In the genomic region with DNA sequence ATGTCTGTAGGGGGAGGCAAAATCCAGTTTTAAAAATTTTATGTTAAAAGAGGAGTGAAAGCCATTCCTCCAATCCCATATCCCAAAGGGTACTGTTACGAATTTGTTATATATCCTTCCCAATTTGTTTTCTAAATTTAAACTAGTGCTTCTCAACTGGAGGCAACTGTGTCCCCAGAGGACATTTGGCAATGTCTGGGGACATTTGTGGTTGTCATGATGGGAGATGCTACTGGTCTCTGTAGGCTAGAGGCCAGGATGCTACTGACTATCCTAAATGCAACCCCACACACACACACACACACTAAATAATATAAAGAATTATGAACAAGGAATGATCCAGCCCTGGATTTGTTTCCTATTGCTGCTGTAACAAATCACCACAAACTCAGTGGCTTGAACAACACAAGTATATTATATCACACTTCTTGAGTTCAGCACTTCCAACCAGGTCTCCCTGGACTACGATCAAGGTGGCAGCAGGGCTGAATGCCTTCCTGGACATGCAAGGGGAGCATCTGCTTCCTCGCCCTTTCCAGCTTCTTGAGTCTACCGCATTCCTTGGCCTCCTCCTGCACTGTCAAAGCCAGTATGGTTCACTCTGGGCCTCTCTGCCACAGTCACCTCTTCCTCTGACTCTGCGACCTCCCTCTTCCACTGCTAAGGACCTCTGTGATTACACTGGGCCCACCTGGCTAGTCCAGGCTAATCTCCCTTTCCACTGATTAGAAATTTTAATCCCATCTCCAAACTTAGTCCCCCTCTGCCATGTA, we compare ENCODE assay signal across 15 cellular contexts. TPM values are rescaled to one million over a fixed set of nuclear protein-coding genes. Genes with fewer than 3 reads are reported as not detected.
DNase-seq lines count a peak whose midpoint lies in the region; ATAC-seq and TF ChIP-seq lines count a peak whose summit lies in the region.
"Had no signal": no experiment of that assay in that cellular context is flagged by ENCODE, and none has a peak within 500 bp of the region (broad histone marks: within the 10 kb centered on the region; RNA-seq: fewer than 3 reads in every experiment).

No MANE protein-coding gene starts in this region.

- H3K36me3 ChIP-seq in WERI-Rb-1, result no peaks in the 10 kb centered on the region
- no peaks in the 10 kb centered on the region for H3K36me3 ChIP-seq in lung (ENCODE audit: control insufficient read depth in 2 of 2, insufficient read depth in 2 of 2, low read length in 2 of 2)
- H3K36me3 ChIP-seq in tibial artery, result no peaks in the 10 kb centered on the region
- H3K36me3 ChIP-seq: left lung, neutrophil had no signal

- no peaks in the 10 kb centered on the region for H3K9me3 ChIP-seq in right cardiac atrium (ENCODE audit: control insufficient read depth, low read length)
- no peaks in the 10 kb centered on the region for H3K9me3 ChIP-seq in WERI-Rb-1 (ENCODE audit: severe bottlenecking)
- H3K9me3 ChIP-seq in lung (ENCODE audit: control insufficient read depth in 2 of 2, insufficient read depth in 1 of 2, low read length in 1 of 2), result no peaks in the 10 kb centered on the region
- no peaks in the 10 kb centered on the region for H3K9me3 ChIP-seq in tibial artery
- H3K9me3 ChIP-seq: left lung, neutrophil had no signal

- H3K4me3 ChIP-seq in right cardiac atrium (ENCODE audit: low read length) (no peak overlapping the region), WERI-Rb-1 (ENCODE audit: low read depth, low read length) (no peak overlapping the region), lung (no peak overlapping the region), tibial artery (no peak overlapping the region)
- H3K4me3 ChIP-seq: left lung had no signal

- H3K27ac ChIP-seq in right cardiac atrium (ENCODE audit: low read length) (peak overlapping the region; percentile 66), WERI-Rb-1 (peak overlapping the region; percentile 49), lung (ENCODE audit: low read depth in 1 of 2, low read length in 1 of 2) (peak overlapping the region; percentile 17 to 59), tibial artery (peak overlapping the region; percentile 68 to 78)
- H3K27ac ChIP-seq: neutrophil had no signal

- ATAC-seq in right cardiac atrium (no peak), Right ventricle myocardium inferior (no peak), lung (ENCODE audit: insufficient read depth, low FRiP score) (no peak)
- ATAC-seq: left lung had no signal

- intact Hi-C loops in right cardiac atrium (cut with DNase I), result no loop called here
- intact Hi-C loops in Right ventricle myocardium inferior (cut with DNase I), result no loop called here
- intact Hi-C loops in tibial artery (cut with DNase I; ENCODE audit: low total_unique reads), result loop anchor here (5.0 kb wide), 1 partner anchor 47 kb away; no protein-coding TSS in a partner anchor

- TF ChIP-seq CTCF in WERI-Rb-1 (IDR thresholded peaks at IDR 0.05; ENCODE audit: low read depth, low read length) (no peak), lung (IDR thresholded peaks at IDR 0.05; ENCODE audit: control extremely low read depth, extremely low read depth) (no peak), tibial artery (IDR thresholded peaks at IDR 0.05) (no peak)

- H3K4me1 ChIP-seq in right cardiac atrium (ENCODE audit: control insufficient read depth, insufficient read depth, low read length) (peaks cover 32% of the 10 kb centered on the region), lung (ENCODE audit: control insufficient read depth in 2 of 2, insufficient read depth in 2 of 2, low read length in 2 of 2) (peaks cover 27 to 67% of the 10 kb centered on the region in 2 donors), tibial artery (peaks cover 0 to 91% (median 64%) of the 10 kb centered on the region in 4 donors)

- DNase-seq in right cardiac atrium, result no peak
- no peak for DNase-seq in Right ventricle myocardium inferior (ENCODE audit: missing footprints)
- DNase-seq in WERI-Rb-1, result peak; percentile 80
- no peak for DNase-seq in lung (ENCODE audit: low spot score)
- no peak for DNase-seq in tibial artery
- DNase-seq in NCI-H748 (lab: John Stamatoyannopoulos, UW; ENCODE audit: unreplicated experiment), result no peak
- no peak for DNase-seq in inferior parietal cortex (ENCODE audit: extremely low spot score)
- no peak for DNase-seq in SW480 (ENCODE audit: low spot score)
- DNase-seq: amniotic stem cell; GDM1; left lung; NCI-H1436 treated with DMSO at 0.1 percent for 48 hours; NCI-H510A treated with DMSO at 0.1 percent for 48 hours; stimulated activated CD8-positive, alpha-beta memory T cell treated with anti-CD3 and anti-CD28 coated beads, Interleukin-4, amount 100 ng/mL, for 48 hours had no signal

- H3K27me3 ChIP-seq in right cardiac atrium (ENCODE audit: control insufficient read depth, insufficient read depth) (no peaks in the 10 kb centered on the region), WERI-Rb-1 (ENCODE audit: insufficient read depth, low read depth, severe bottlenecking) (no peaks in the 10 kb centered on the region), lung (ENCODE audit: control insufficient read depth, insufficient read depth) (no peaks in the 10 kb centered on the region), tibial artery (no peaks in the 10 kb centered on the region)
- H3K27me3 ChIP-seq: left lung, neutrophil had no signal

- 74% methylated on average over 5 of the region's 5 CpGs for WGBS in right cardiac atrium
- 78 to 82% methylated on average over 5 of the region's 5 CpGs for WGBS in lung, 2 donors

RNA-seq across cellular contexts. Expression of a gene that starts 30.1 kb away (rescaled TPM):
- total RNA-seq in right cardiac atrium (10 to 100 TPM; 45.4 to 58.2 (median 52.6) TPM), Right ventricle myocardium inferior (58.1 TPM), lung (100 to 1,000 TPM in 1 of 2 donors, 10 to 100 TPM in 1; 76.4 to 115 TPM)
- polyA plus RNA-seq in right cardiac atrium (33.5 TPM), lung (10 to 100 TPM; 26.9 to 27.8 TPM)
